Comparison of ENCODE assay signal across 8 cellular contexts in genomic region chr5:132411382-132411925, GRCh38. TPM values are rescaled to one million over a fixed set of nuclear protein-coding genes. Genes with fewer than 3 reads are reported as not detected.
DNase-seq lines count a peak whose midpoint lies in the region; ATAC-seq and TF ChIP-seq lines count a peak whose summit lies in the region.

No MANE protein-coding gene starts in this region.

- H3K27me3 Mint-ChIP-seq in neural crest cell (ENCODE audit: low read depth) = peaks cover 3% of the 10 kb centered on the region

- DNase-seq in Caki2 (ENCODE audit: low read depth) (peak; percentile 51), epithelial cell of prostate (ENCODE audit: low read depth, low spot score) (no peak), neural crest cell (ENCODE audit: low read depth, low spot score) (no peak), GM13977 (ENCODE audit: low spot score) (no peak), HK-2 (ENCODE audit: unreplicated experiment) (no peak)

- peak overlapping the region; percentile 85 for H3K27ac ChIP-seq in epithelial cell of prostate

- H3K27ac Mint-ChIP-seq in neural crest cell (ENCODE audit: unreplicated experiment) = no peak overlapping the region

- in situ Hi-C loops in Caki2 (cut with HindIII; ENCODE audit: low pct_unique_long_range_greater_than_20kb, low sequenced_read_pairs) = no loop called here
- in situ Hi-C loops in GM13977 (cut with MboI; ENCODE audit: low pct_unique_long_range_greater_than_20kb, low sequenced_read_pairs, unreplicated experiment) = no loop called here

- no peaks in the 10 kb centered on the region for H3K9me3 Mint-ChIP-seq in neural crest cell

- no peaks in the 10 kb centered on the region for H3K36me3 Mint-ChIP-seq in neural crest cell (ENCODE audit: low read depth)

- peaks cover 9% of the 10 kb centered on the region for H3K4me1 Mint-ChIP-seq in neural crest cell

- H3K4me3 ChIP-seq in WI38 (ENCODE audit: low read depth, low read length) = peak overlapping the region; percentile 76

- peak overlapping the region; percentile 86 for H3K4me3 Mint-ChIP-seq in neural crest cell

- TF ChIP-seq CTCF in WI38 (IDR thresholded peaks at IDR 0.05; ENCODE audit: low read depth, low read length) = no peak
- TF ChIP-seq CTCF in neural crest cell (conservative IDR thresholded peaks at IDR 0.05) = no peak
- TF ChIP-seq CTCF in GM13977 (IDR thresholded peaks at IDR 0.05; ENCODE audit: extremely low read depth, insufficient read depth, missing control alignments) = no peak

- ATAC-seq in HG02610 (IDR thresholded peaks at IDR 0.05; ENCODE audit: unreplicated experiment) (peak; percentile 12), HG03469 (IDR thresholded peaks at IDR 0.05; ENCODE audit: unreplicated experiment) (no peak)

RNA-seq across cellular contexts. Expression of gene SLC22A5, which starts 41.9 kb away (rescaled TPM):
- total RNA-seq in Caki2 (2014; rRNA removed; shearing (Covaris generic); ENCODE audit: low replicate concordance) = 19.7 and 36.8 TPM in 2 replicates
- total RNA-seq in neural crest cell = 5.6 and 6.4 TPM in 2 replicates
